In genomic region chr17:74776990-74777389, GRCh38 we compare ENCODE assay signal across 8 cellular contexts. TPM values are rescaled to one million over a fixed set of nuclear protein-coding genes. Genes with fewer than 3 reads are reported as not detected.
A peak's percentile ranks its signal among the peaks of the same experiment; 100 is the strongest.
DNase-seq lines count a peak whose midpoint lies in the region; ATAC-seq, FAIRE-seq and TF ChIP-seq lines count a peak whose summit lies in the region.

No MANE protein-coding gene starts in this region.

- peaks cover 42% of the 10 kb centered on the region for H3K79me2 ChIP-seq in mammary epithelial cell (ENCODE audit: insufficient read depth, low read length)

- H3K23ac ChIP-seq in IMR-90 (ENCODE audit: low read depth, low read length) = 0 out of 2 replicates have a peak overlapping the region, but pooled peaks have one; percentile 18

- H3K27ac ChIP-seq in A549 = peak overlapping the region; percentile 89 to 92
- peak overlapping the region; percentile 9; the same call in 1 of the 2 replicates for H3K27ac ChIP-seq in IMR-90 (ENCODE audit: insufficient read depth, low read length)
- peak overlapping the region; percentile 49 for H3K27ac ChIP-seq in mammary epithelial cell (ENCODE audit: insufficient read depth, low read depth, low read length)
- no peak overlapping the region for H3K27ac ChIP-seq in mucosa of rectum (ENCODE audit: low read depth in 2 of 2, low read length in 2 of 2)

- H2BK20ac ChIP-seq in IMR-90 (ENCODE audit: low read depth, low read length) = no peak overlapping the region

- 51% methylated on average over 10 of the region's 10 CpGs for WGBS in A549 (ENCODE audit: missing lambda C conversion rate)
- WGBS in IMR-90 (ENCODE audit: extremely low coverage in 2 of 2, insufficient read length in 1 of 2), 2 experiments = no CpG with 5 or more reads among the region's 10 CpGs
- WGBS in mammary epithelial cell (ENCODE audit: low coverage, missing lambda C conversion rate) = 40% methylated on average over 7 of the region's 10 CpGs

- peak overlapping the region; percentile 83 for H3K9ac ChIP-seq in IMR-90 (ENCODE audit: low read depth, low read length)
- H3K9ac ChIP-seq in mammary epithelial cell (ENCODE audit: insufficient read depth, low read length) = peak overlapping the region; percentile 57
- peak overlapping the region; percentile 66 to 84 for H3K9ac ChIP-seq in mucosa of rectum (ENCODE audit: low read depth in 1 of 2, low read length in 2 of 2)

- dilution Hi-C loops in IMR-90 (cut with HindIII; ENCODE audit: low sequenced_read_pairs, unreplicated experiment) = no loop called here
- dilution Hi-C loops in mammary epithelial cell (cut with HindIII; ENCODE audit: low sequenced_read_pairs) = no loop called here

- H3K79me1 ChIP-seq in IMR-90 (ENCODE audit: low read depth in 1 of 2, low read length in 2 of 2) = peaks cover 33 to 68% of the 10 kb centered on the region in 2 experiments

- H2AFZ ChIP-seq in IMR-90 (replicated peaks; ENCODE audit: low read length, poor library complexity) (peak overlapping the region; percentile 96), mammary epithelial cell (ENCODE audit: low read depth, low read length) (peak overlapping the region; percentile 93)

- no TSS peak for BruUV-seq in IMR-90 (replicated peaks; lab: Mats Ljungman, UMichigan)
- BruUV-seq in mammary epithelial cell (replicated peaks; lab: Mats Ljungman, UMichigan) = no TSS peak

- peaks cover 28% of the 10 kb centered on the region for H3K36me3 ChIP-seq in IMR-90 (ENCODE audit: control insufficient read depth, insufficient read depth, low read length)
- H3K36me3 ChIP-seq in mammary epithelial cell (ENCODE audit: insufficient read depth, low read length) = peaks cover 22% of the 10 kb centered on the region
- H3K36me3 ChIP-seq in mucosa of rectum (ENCODE audit: control insufficient read depth in 2 of 2, insufficient read depth in 2 of 2, low read length in 2 of 2) = peaks cover 17% of the 10 kb centered on the region in 2 donors

- TF ChIP-seq RAD21 in A549 (conservative IDR thresholded peaks at IDR 0.05 in 1 of 2, IDR thresholded peaks at IDR 0.05 in 1 of 2) (no peak), IMR-90 (IDR thresholded peaks at IDR 0.05; ENCODE audit: low read length) (no peak)

- no peak overlapping the region for H2BK5ac ChIP-seq in IMR-90 (ENCODE audit: low read depth, low read length, poor library complexity, severe bottlenecking)

- TF ChIP-seq CTCF in A549 (IDR thresholded peaks at IDR 0.05) (no peak), IMR-90 (conservative IDR thresholded peaks at IDR 0.05; ENCODE audit: low read depth, low read length) (no peak), mammary epithelial cell (conservative IDR thresholded peaks at IDR 0.05 in 1 of 2, IDR thresholded peaks at IDR 0.05 in 1 of 2; ENCODE audit: extremely low read depth in 1 of 2, insufficient read depth in 1 of 2, low read depth in 1 of 2, low read length in 2 of 2) (no peak)

- H4K91ac ChIP-seq in IMR-90 (ENCODE audit: insufficient read depth, low read depth, low read length) = no peak overlapping the region

- H2AK9ac ChIP-seq in IMR-90 (replicated peaks; ENCODE audit: low read depth, low read length, poor library complexity) = peak overlapping the region; percentile 93

- peak overlapping the region; percentile 40; the same call in 1 of the 2 replicates for H3K4ac ChIP-seq in IMR-90 (ENCODE audit: low read depth, low read length)

- in situ Hi-C loops in IMR-90 (cut with MboI; ENCODE audit: low sequenced_read_pairs) = no loop called here
- in situ Hi-C loops in mammary epithelial cell (cut with MboI; ENCODE audit: low sequenced_read_pairs in 2 of 2) = no loop called here

- FAIRE-seq in A549 (lab: Jason Lieb, UNC) = no peak

- H3K9me3 ChIP-seq in A549 (no peaks in the 10 kb centered on the region), IMR-90 (ENCODE audit: control insufficient read depth, insufficient read depth, low read length) (no peaks in the 10 kb centered on the region), mammary epithelial cell (replicated peaks; ENCODE audit: insufficient read depth, low read length) (no peaks in the 10 kb centered on the region), mucosa of rectum (ENCODE audit: control insufficient read depth in 2 of 2, low read length in 2 of 2) (no peaks in the 10 kb centered on the region)

- intact Hi-C loops in IMR-90 (cut with micrococcal nuclease) = loop anchor here (1.0 kb wide), 1 partner anchor 33 kb away; no protein-coding TSS in a partner anchor
- intact Hi-C loops in mammary epithelial cell (cut with micrococcal nuclease) = loop anchor here (10.0 kb wide), 1 partner anchor 572 kb away; the partner anchor contains the start of gene RPL38

- H4K5ac ChIP-seq in IMR-90 (ENCODE audit: low read depth, low read length) = no peak overlapping the region

- H3K4me2 ChIP-seq in A549 = peak overlapping the region; percentile 94
- peak overlapping the region; percentile 97 for H3K4me2 ChIP-seq in IMR-90 (ENCODE audit: low read depth, low read length)
- H3K4me2 ChIP-seq in mammary epithelial cell (ENCODE audit: insufficient read depth, low read depth, low read length) = peak overlapping the region; percentile 85

- no peaks in the 10 kb centered on the region for H3K9me1 ChIP-seq in IMR-90 (ENCODE audit: insufficient read depth, low read length)

- no peak overlapping the region for H2BK120ac ChIP-seq in IMR-90 (ENCODE audit: low read depth, low read length)

- H2BK15ac ChIP-seq in IMR-90 (ENCODE audit: low read depth, low read length) = no peak overlapping the region

- POLR2A ChIA-PET in A549 (lab: Yijun Ruan, JAX) = interaction anchor here (0.7 to 1.9 kb wide), 8 partner anchors 12 to 120 kb away, joined by 3 to 15 read pairs (median 4); partner anchors contain the start of genes FDXR and NHERF1
- POLR2A ChIA-PET in IMR-90 (lab: Charles Lee; ENCODE audit: unreplicated experiment) = no interaction called here

- no peak for ATAC-seq in A549
- ATAC-seq in IMR-90 (ENCODE audit: low read depth) = no peak
- ATAC-seq in HG02623 (IDR thresholded peaks at IDR 0.05; ENCODE audit: unreplicated experiment) = no peak
- no peak for ATAC-seq in GM18909 (IDR thresholded peaks at IDR 0.05; ENCODE audit: poor library complexity, unreplicated experiment)

- TF ChIP-seq EP300 in A549 (IDR thresholded peaks at IDR 0.05) = no peak

- H3K56ac ChIP-seq in IMR-90 (ENCODE audit: extremely low read depth, insufficient read depth, low read length) = no peak overlapping the region; the same call in 1 of the 2 replicates

- CTCF ChIA-PET in A549 (lab: Yijun Ruan, JAX) = interaction anchor here (1.2 to 53.6 kb wide), 7 partner anchors 12 to 185 kb away, joined by 3 to 1302 read pairs (median 107); partner anchors contain the start of genes FDXR, GRIN2C, NHERF1 and RAB37
- CTCF ChIA-PET in IMR-90 (lab: Yijun Ruan, JAX) = interaction anchor here (0.5 to 1.0 kb wide), 3 partner anchors 18 to 84 kb away, joined by 3 read pairs; no protein-coding TSS in a partner anchor
- CTCF ChIA-PET in mammary epithelial cell (lab: Charles Lee; ENCODE audit: low non-redundant PET) = no interaction called here

- peaks cover 31% of the 10 kb centered on the region for H3K4me1 ChIP-seq in A549
- H3K4me1 ChIP-seq in IMR-90 (ENCODE audit: control insufficient read depth, insufficient read depth, low read length) = peaks cover 10% of the 10 kb centered on the region
- H3K4me1 ChIP-seq in mammary epithelial cell (ENCODE audit: insufficient read depth, low read length) = peaks cover 5% of the 10 kb centered on the region
- peaks cover 24 to 30% of the 10 kb centered on the region in 2 donors for H3K4me1 ChIP-seq in mucosa of rectum (ENCODE audit: control insufficient read depth in 2 of 2, insufficient read depth in 2 of 2, low read length in 2 of 2)

- H3K14ac ChIP-seq in IMR-90 (replicated peaks; ENCODE audit: low read depth, low read length) = peak overlapping the region; percentile 83; the same call in 1 of the 2 replicates

- H3K27me3 ChIP-seq in IMR-90 (ENCODE audit: control insufficient read depth, insufficient read depth, low read length) (no peaks in the 10 kb centered on the region), mammary epithelial cell (ENCODE audit: insufficient read depth, low read length) (no peaks in the 10 kb centered on the region), mucosa of rectum (ENCODE audit: control insufficient read depth in 2 of 2, insufficient read depth in 2 of 2, low read length in 2 of 2) (no peaks in the 10 kb centered on the region)

- TF ChIP-seq POLR2A in A549 (IDR thresholded peaks at IDR 0.05; ENCODE audit: low read length) = no peak
- no peak for TF ChIP-seq POLR2A in IMR-90 (IDR thresholded peaks at IDR 0.05; ENCODE audit: low read depth, low read length)

- H4K8ac ChIP-seq in IMR-90 (ENCODE audit: low read depth in 2 of 2, low read length in 2 of 2) = peak overlapping the region in 1 of 2 experiments; percentile 70; a peak in 2 of 4 replicates

- no peak overlapping the region for H3K18ac ChIP-seq in IMR-90 (ENCODE audit: low read depth, low read length)

- DNase-seq in A549 (ENCODE audit: low read depth in 1 of 2, low spot score in 1 of 2) (no peak), IMR-90 (no peak), mammary epithelial cell (no peak), SHP77 (lab: John Stamatoyannopoulos, UW) (no peak), NCI-H510A (lab: John Stamatoyannopoulos, UW) (no peak)

- H4K20me1 ChIP-seq in IMR-90 (ENCODE audit: insufficient read depth, low read length) = peaks cover 16% of the 10 kb centered on the region
- no peaks in the 10 kb centered on the region for H4K20me1 ChIP-seq in mammary epithelial cell (ENCODE audit: insufficient read depth, low read length)

- H3K4me3 ChIP-seq in A549 (peak overlapping the region; percentile 69), IMR-90 (ENCODE audit: insufficient read depth, low read depth, low read length) (peak overlapping the region; percentile 73), mammary epithelial cell (replicated peaks in 1 of 3; ENCODE audit: insufficient read depth in 1 of 3, low read depth in 2 of 3, low read length in 3 of 3) (peak overlapping the region; percentile 56 to 80 (median 80)), mucosa of rectum (ENCODE audit: low read length in 2 of 2) (peak overlapping the region; percentile 75 to 97)

- H2AK5ac ChIP-seq in IMR-90 (ENCODE audit: low read depth, low read length) = peak overlapping the region; percentile 83

RNA-seq across cellular contexts. Expression of gene NAT9, which starts 0.8 kb away (rescaled TPM):
- polyA plus RNA-seq in A549 (2011; rRNA removed) (42.9 and 43.4 TPM in 2 replicates), A549 (2017; fragmentation: RNase III; extraction: RNeasy Plus Mini Kit Qiagen cat#74134 plus additional on column Dnase treatment) (63.7 to 74.3 TPM (median 71.4 TPM) in 3 replicates), IMR-90 (2012; rRNA removed) (60.7 and 62.0 TPM in 2 replicates), mammary epithelial cell (37.3 TPM)
- polyA plus RNA-seq in A549 (2012; cell fraction: cytosol; rRNA removed) = 46.5 and 51.1 TPM in 2 replicates
- 195 and 238 TPM in 2 replicates for polyA plus RNA-seq in A549 (2012; cell fraction: nucleus; rRNA removed)
- polyA minus RNA-seq in A549 (2011; rRNA and poly(A)+ RNA removed) = 48.7 and 56.5 TPM in 2 replicates
- total RNA-seq in IMR-90 (2012; rRNA removed) (25.8 and 48.9 TPM in 2 replicates), mammary epithelial cell (10 to 100 TPM; 24.7 to 76.5 TPM)
- polyA plus RNA-seq in IMR-90 (2012; cell fraction: cytosol; rRNA removed) = 37.4 and 41.6 TPM in 2 replicates
- polyA plus RNA-seq in IMR-90 (2012; cell fraction: nucleus; rRNA removed; ENCODE audit: low replicate concordance) = 399 and 532 TPM in 2 replicates
- 4.1 TPM for polyA minus RNA-seq in mammary epithelial cell

RNA-seq across cellular contexts. Expression of gene NHERF1, which starts 28.6 kb away (rescaled TPM):
- polyA plus RNA-seq in A549 (2011; rRNA removed) = 50.2 and 51.5 TPM in 2 replicates
- polyA plus RNA-seq in A549 (2012; cell fraction: cytosol; rRNA removed) = 42.4 and 49.5 TPM in 2 replicates
- polyA plus RNA-seq in A549 (2012; cell fraction: nucleus; rRNA removed) = 39.5 and 41.7 TPM in 2 replicates
- polyA plus RNA-seq in A549 (2017; fragmentation: RNase III; extraction: RNeasy Plus Mini Kit Qiagen cat#74134 plus additional on column Dnase treatment) = 34.2 to 41.5 TPM (median 40.8 TPM) in 3 replicates
- polyA minus RNA-seq in A549 (2011; rRNA and poly(A)+ RNA removed) = 48.8 and 51.2 TPM in 2 replicates
- 3.3 and 3.8 TPM in 2 replicates for total RNA-seq in IMR-90 (2012; rRNA removed)
- polyA plus RNA-seq in IMR-90 (2012; rRNA removed) = 11.8 and 14.5 TPM in 2 replicates
- polyA plus RNA-seq in IMR-90 (2012; cell fraction: cytosol; rRNA removed) = 12.1 and 16.9 TPM in 2 replicates
- polyA plus RNA-seq in IMR-90 (2012; cell fraction: nucleus; rRNA removed; ENCODE audit: low replicate concordance) = 8.0 and 9.1 TPM in 2 replicates
- total RNA-seq in mammary epithelial cell = 10 to 100 TPM in 1 of 2 donors, 1 to 10 TPM in 1; 5.8 to 24.6 TPM
- polyA plus RNA-seq in mammary epithelial cell = 36.3 TPM
- 59.6 TPM for polyA minus RNA-seq in mammary epithelial cell

RNA-seq across cellular contexts. Expression of gene RAB37, which starts 39.9 kb away (rescaled TPM):
- polyA plus RNA-seq in A549 (2011; rRNA removed) (15.8 and 18.7 TPM in 2 replicates), A549 (2017; fragmentation: RNase III; extraction: RNeasy Plus Mini Kit Qiagen cat#74134 plus additional on column Dnase treatment) (1.1 to 2.8 TPM (median 2.4 TPM) in 3 replicates), IMR-90 (2012; rRNA removed) (0.19 TPM in 1 of 2 replicates, not detected in the other), mammary epithelial cell (not detected)
- 1.4 and 2.0 TPM in 2 replicates for polyA plus RNA-seq in A549 (2012; cell fraction: cytosol; rRNA removed)
- 2.5 and 2.9 TPM in 2 replicates for polyA plus RNA-seq in A549 (2012; cell fraction: nucleus; rRNA removed)
- 11.6 and 11.7 TPM in 2 replicates for polyA minus RNA-seq in A549 (2011; rRNA and poly(A)+ RNA removed)
- total RNA-seq in IMR-90 (2012; rRNA removed) (not detected in 2 replicates), mammary epithelial cell (not detected)
- polyA plus RNA-seq in IMR-90 (2012; cell fraction: cytosol; rRNA removed) = 0.09 and 0.10 TPM in 2 replicates
- 0.12 and 0.16 TPM in 2 replicates for polyA plus RNA-seq in IMR-90 (2012; cell fraction: nucleus; rRNA removed; ENCODE audit: low replicate concordance)
- not detected for polyA minus RNA-seq in mammary epithelial cell

Comparison
In these comparisons a context has a peak if more than half of its experiments do, and no peak if none do; other contexts are left out.
1. H3K27ac ChIP-seq: peak in A549 (2 of 2), IMR-90 (single experiment) and mammary epithelial cell (single experiment); none in mucosa of rectum (0 of 2).
2. Peak in every context shown above with its lines, with median percentiles within 50 percentile points of each other: H3K4me2 ChIP-seq, H3K4me3 ChIP-seq and H3K9ac ChIP-seq.